9 cellular contexts compared by ENCODE assay signal in the genomic region with DNA sequence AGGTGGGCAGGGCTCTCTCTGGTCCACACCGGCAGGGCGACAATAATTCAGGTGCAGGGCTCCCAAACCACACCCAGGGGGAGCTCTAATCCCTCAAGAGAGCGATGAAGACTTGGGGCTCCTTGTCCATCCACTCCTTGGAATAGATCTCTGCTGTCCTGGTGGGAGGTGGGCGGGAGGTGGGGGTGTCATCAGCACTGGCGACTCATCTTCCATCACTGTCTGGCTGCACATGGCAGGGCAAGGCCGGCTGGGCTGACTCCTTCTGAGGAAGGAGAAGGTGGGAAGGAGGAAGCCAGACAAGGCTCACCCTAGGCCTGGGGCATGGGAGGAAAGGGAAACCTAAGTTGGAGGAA. TPM values are rescaled to one million over a fixed set of nuclear protein-coding genes. Genes with fewer than 3 reads are reported as not detected.
DNase-seq lines count a peak whose midpoint lies in the region; ATAC-seq and TF ChIP-seq lines count a peak whose summit lies in the region.
"Had no signal": no experiment of that assay in that cellular context is flagged by ENCODE, and none has a peak within 500 bp of the region (broad histone marks: within the 10 kb centered on the region; RNA-seq: fewer than 3 reads in every experiment).

No MANE protein-coding gene starts in this region.

- no peaks in the 10 kb centered on the region for H3K9me3 ChIP-seq in esophagus squamous epithelium
- H3K9me3 ChIP-seq in neural progenitor cell (ENCODE audit: low read depth), result no peaks in the 10 kb centered on the region

- intact Hi-C loops in esophagus squamous epithelium (cut with DNase I), result loop anchor here (5.0 kb wide), 1 partner anchor 91 kb away; no protein-coding TSS in a partner anchor

- H3K79me2 ChIP-seq in KMS-11 (ENCODE audit: insufficient read depth, low read depth), result no peaks in the 10 kb centered on the region
- no peaks in the 10 kb centered on the region for H3K79me2 ChIP-seq in neural progenitor cell (ENCODE audit: low read depth)

- H3K27ac ChIP-seq in KMS-11 (no peak overlapping the region), esophagus squamous epithelium (peak overlapping the region in 2 of 4 donors; percentile 85 to 87), neural progenitor cell (no peak overlapping the region)

- WGBS in esophagus squamous epithelium, 2 donors, result 13 to 14% methylated on average over 6 of the region's 6 CpGs

- H3K36me3 Mint-ChIP-seq in neural progenitor cell, result no peaks in the 10 kb centered on the region
- H3K36me3 Mint-ChIP-seq: CD4-positive, CD25-positive, alpha-beta regulatory T cell had no signal

- H3K9ac ChIP-seq in KMS-11 (no peak overlapping the region), neural progenitor cell (no peak overlapping the region)

- H3K27me3 Mint-ChIP-seq in neural progenitor cell (ENCODE audit: insufficient read depth, low read depth), result no peaks in the 10 kb centered on the region

- H3K9me3 Mint-ChIP-seq in neural progenitor cell, result no peaks in the 10 kb centered on the region

- H2AFZ ChIP-seq in KMS-11 (ENCODE audit: low read depth) (no peak overlapping the region), neural progenitor cell (replicated peaks) (peak overlapping the region; percentile 50)

- H3K4me3 ChIP-seq in KMS-11 (IDR thresholded peaks at IDR 0.05; ENCODE audit: insufficient read depth, low read depth, low read length) (no peak overlapping the region), esophagus squamous epithelium (no peak overlapping the region), neural progenitor cell (no peak overlapping the region)

- DNase-seq in NCI-H1436 (lab: John Stamatoyannopoulos, UW) (peak; percentile 62), NCI-H1436 treated with DMSO at 0.1 percent for 48 hours (lab: John Stamatoyannopoulos, UW) (no peak), SK-N-DZ (ENCODE audit: low spot score) (peak; percentile 41), esophagus squamous epithelium (lab: John Stamatoyannopoulos, UW) (no peak), neural progenitor cell (ENCODE audit: low spot score) (peak; percentile 83)

- TF ChIP-seq CTCF in KMS-11 (conservative IDR thresholded peaks at IDR 0.05; ENCODE audit: low read depth, low read length) (peak; percentile 82), esophagus squamous epithelium (IDR thresholded peaks at IDR 0.05) (peak in 5 of 6 experiments; percentile 44 to 78 (median 54)), neural progenitor cell (IDR thresholded peaks at IDR 0.05) (peak; percentile 78)

- H3K4me1 ChIP-seq in KMS-11 (ENCODE audit: low read depth, poor library complexity, severe bottlenecking) (peaks cover 6% of the 10 kb centered on the region), esophagus squamous epithelium (peaks cover 22 to 73% (median 32%) of the 10 kb centered on the region in 3 donors), neural progenitor cell (peaks cover 10% of the 10 kb centered on the region)

- H4K20me1 ChIP-seq in KMS-11 (ENCODE audit: insufficient read depth) (no peaks in the 10 kb centered on the region), neural progenitor cell (ENCODE audit: low read depth) (no peaks in the 10 kb centered on the region)

- H3K27me3 ChIP-seq in KMS-11 (ENCODE audit: insufficient read depth, low read depth), result no peaks in the 10 kb centered on the region; the same call in 1 of the 2 replicates
- peaks cover 0 to 16% (median 0%) of the 10 kb centered on the region in 4 donors for H3K27me3 ChIP-seq in esophagus squamous epithelium
- no peaks in the 10 kb centered on the region for H3K27me3 ChIP-seq in neural progenitor cell

- ATAC-seq in GM21515 (IDR thresholded peaks at IDR 0.05; ENCODE audit: unreplicated experiment), result no peak
- ATAC-seq in HG03175 (IDR thresholded peaks at IDR 0.05; ENCODE audit: unreplicated experiment), result no peak

- no peak overlapping the region for H3K27ac Mint-ChIP-seq in neural progenitor cell
- H3K27ac Mint-ChIP-seq: CD4-positive, CD25-positive, alpha-beta regulatory T cell had no signal

- H3K4me2 ChIP-seq in KMS-11, result no peak overlapping the region
- H3K4me2 ChIP-seq in neural progenitor cell, result no peak overlapping the region

- no peak for TF ChIP-seq POLR2A in esophagus squamous epithelium (IDR thresholded peaks at IDR 0.05)

- H3K36me3 ChIP-seq in KMS-11 (ENCODE audit: insufficient read depth) (no peaks in the 10 kb centered on the region), esophagus squamous epithelium (no peaks in the 10 kb centered on the region), neural progenitor cell (no peaks in the 10 kb centered on the region)

- H3K4me3 Mint-ChIP-seq in neural progenitor cell, result no peak overlapping the region
- H3K4me3 Mint-ChIP-seq: CD4-positive, CD25-positive, alpha-beta regulatory T cell had no signal

- peaks cover 3% of the 10 kb centered on the region for H3F3A ChIP-seq in neural progenitor cell (ENCODE audit: low read depth)

- H3K4me1 Mint-ChIP-seq in neural progenitor cell, result peaks cover 19% of the 10 kb centered on the region
- H3K4me1 Mint-ChIP-seq: CD4-positive, CD25-positive, alpha-beta regulatory T cell had no signal

RNA-seq across cellular contexts. Expression of a gene that starts 29.3 kb away (rescaled TPM):
- 1.2 and 4.1 TPM in 2 replicates for polyA plus RNA-seq in SK-N-DZ (2014; cell fraction: cytosol; rRNA removed)
- polyA plus RNA-seq in SK-N-DZ (2014; cell fraction: nucleus; rRNA removed), result 4.4 and 4.5 TPM in 2 replicates
- total RNA-seq in esophagus squamous epithelium (1 to 10 TPM; 1.3 to 6.1 (median 1.8) TPM), neural progenitor cell (ENCODE audit: low replicate concordance) (3.1 and 13.2 TPM in 2 replicates)
- total RNA-seq: CD4-positive, CD25-positive, alpha-beta regulatory T cell had no signal
- polyA plus RNA-seq: CD4-positive, CD25-positive, alpha-beta regulatory T cell had no signal

RNA-seq across cellular contexts. Expression of a gene that starts 50.9 kb away (rescaled TPM):
- 0.16 TPM in 1 of 2 replicates, not detected in the other for polyA plus RNA-seq in SK-N-DZ (2014; cell fraction: cytosol; rRNA removed)
- polyA plus RNA-seq in SK-N-DZ (2014; cell fraction: nucleus; rRNA removed), result not detected in 2 replicates
- total RNA-seq in esophagus squamous epithelium (100 to 1,000 TPM; 242 to 377 (median 320) TPM), neural progenitor cell (ENCODE audit: low replicate concordance) (0.34 TPM in 1 of 2 replicates, not detected in the other)
- total RNA-seq: CD4-positive, CD25-positive, alpha-beta regulatory T cell had no signal
- polyA plus RNA-seq: CD4-positive, CD25-positive, alpha-beta regulatory T cell had no signal

Comparison
In these comparisons a context has a peak if more than half of its experiments do, and no peak if none do; other contexts are left out.
1. DNase-seq: peak in NCI-H1436 (single experiment), SK-N-DZ (single experiment) and neural progenitor cell (single experiment); none in NCI-H1436 treated with DMSO at 0.1 percent for 48 hours (single experiment) and esophagus squamous epithelium (single experiment).
2. RNA of a gene that starts 50.9 kb away (total RNA-seq): 242 to 377 TPM in esophagus squamous epithelium; 0.34 TPM in neural progenitor cell; every median in the first group is over 100 times any median in the second.
3. Peak in every context shown above with its lines, with median percentiles within 50 percentile points of each other: CTCF ChIP-seq.